ENCODE assay signal across 24 cellular contexts in genomic region chr2:134866498-134867099, GRCh38. TPM values are rescaled to one million over a fixed set of nuclear protein-coding genes. Genes with fewer than 3 reads are reported as not detected.
A peak's percentile ranks its signal among the peaks of the same experiment; 100 is the strongest.
DNase-seq lines count a peak whose midpoint lies in the region; FAIRE-seq and TF ChIP-seq lines count a peak whose summit lies in the region.
"Had no signal": no experiment of that assay in that cellular context is flagged by ENCODE, and none has a peak within 500 bp of the region (broad histone marks: within the 10 kb centered on the region; RNA-seq: fewer than 3 reads in every experiment).

No MANE protein-coding gene starts in this region.

- H3K27ac Mint-ChIP-seq in progenitor cell of endocrine pancreas = peak overlapping the region; percentile 3
- H3K27ac Mint-ChIP-seq: nephron, T-helper 17 cell had no signal

- TF ChIP-seq POLR2A in H54 (IDR thresholded peaks at IDR 0.05; ENCODE audit: low read depth, low read length) = no peak

- DNase-seq in H54 (ENCODE audit: insufficient read length, low spot score) = no peak
- DNase-seq in RPMI7951 (ENCODE audit: low read depth) = peak; percentile 61
- DNase-seq in epithelial cell of prostate (ENCODE audit: low read depth, low spot score) = peak; percentile 20
- no peak for DNase-seq in progenitor cell of endocrine pancreas (ENCODE audit: low spot score, unreplicated experiment)
- no peak for DNase-seq in NCI-H524 (lab: John Stamatoyannopoulos, UW)
- no peak for DNase-seq in COR-L47 (lab: John Stamatoyannopoulos, UW)
- no peak for DNase-seq in NCI-H1436 treated with DMSO at 0.1 percent for 48 hours (lab: John Stamatoyannopoulos, UW)
- no peak for DNase-seq in Ammon's horn (ENCODE audit: low spot score)
- DNase-seq: activated gamma-delta T cell treated with Interleukin-2 at 50 U/mL for 16 hours; C1 segment of cervical spinal cord; dermis blood vessel endothelial cell; DMS79; heart right ventricle; NCI-H187; NCI-H446; SIG-M5; stimulated activated CD4-positive, alpha-beta T cell treated with anti-CD3 and anti-CD28 coated beads, Interleukin-12 subunit alpha, Interleukin-12 subunit beta, amount 100 ng/mL, for 4 hours; T-helper 17 cell had no signal

- H3K36me3 Mint-ChIP-seq in progenitor cell of endocrine pancreas (ENCODE audit: insufficient read depth) = no peaks in the 10 kb centered on the region

- H3K9me3 Mint-ChIP-seq in progenitor cell of endocrine pancreas (ENCODE audit: low read depth) = no peaks in the 10 kb centered on the region

- no peak for TF ChIP-seq CTCF in progenitor cell of endocrine pancreas (IDR thresholded peaks at IDR 0.05; ENCODE audit: unreplicated experiment)

- peak overlapping the region; percentile 30 for H3K27ac ChIP-seq in epithelial cell of prostate
- H3K27ac ChIP-seq: ascending aorta, heart right ventricle, thoracic aorta had no signal

- no peak overlapping the region for H3K4me3 Mint-ChIP-seq in progenitor cell of endocrine pancreas (ENCODE audit: low read depth)
- H3K4me3 Mint-ChIP-seq: nephron, T-helper 17 cell had no signal

- no peaks in the 10 kb centered on the region for H3K4me1 Mint-ChIP-seq in progenitor cell of endocrine pancreas (ENCODE audit: low read depth)
- H3K4me1 Mint-ChIP-seq: nephron, T-helper 17 cell had no signal

- peak; percentile 90 for FAIRE-seq in H54 (lab: Jason Lieb, UNC)
- FAIRE-seq: GM19239, keratinocyte had no signal

- no peaks in the 10 kb centered on the region for H3K27me3 Mint-ChIP-seq in progenitor cell of endocrine pancreas
- H3K27me3 Mint-ChIP-seq: T-helper 17 cell had no signal

RNA-seq across cellular contexts. Expression of gene ACMSD, which starts 28.2 kb away (rescaled TPM):
- not detected in 2 replicates for total RNA-seq in RPMI7951 (2014; rRNA removed; shearing (Covaris generic))
- total RNA-seq in progenitor cell of endocrine pancreas = not detected in 2 replicates
- total RNA-seq: ascending aorta, heart right ventricle, pulmonary artery endothelial cell, T-helper 17 cell, thoracic aorta had no signal

RNA-seq across cellular contexts. Expression of gene CCNT2, which starts 52.0 kb away (rescaled TPM):
- total RNA-seq in RPMI7951 (2014; rRNA removed; shearing (Covaris generic)) = 21.6 and 25.6 TPM in 2 replicates
- total RNA-seq in progenitor cell of endocrine pancreas = 74.8 and 76.0 TPM in 2 replicates

Comparison
In these comparisons a context has a peak if more than half of its experiments do, and no peak if none do; other contexts are left out.
1. DNase-seq: peak in RPMI7951 (single experiment) and epithelial cell of prostate (single experiment); none in H54 (single experiment), progenitor cell of endocrine pancreas (single experiment), NCI-H524 (0 of 2), COR-L47 (single experiment), NCI-H1436 treated with DMSO at 0.1 percent for 48 hours (single experiment) and Ammon's horn (single experiment).